ENCODE assay signal across 1 cellular context in genomic region chr4:150321113-150321512, GRCh38.
TF ChIP-seq lines count a peak whose summit lies in the region.

No MANE protein-coding gene starts in this region.

TF ChIP-seq in K562, 482 proteins besides CTCF, POLR2A, EP300 and RAD21 (continued from another document and continues in another):
- no peak for TF ChIP-seq ZNF407 (IDR thresholded peaks at IDR 0.05; ENCODE audit: low read depth)
- peak; percentile 80; the same call in 1 of the 2 replicates for TF ChIP-seq ZNF449 (CRISPR knock-in tag; IDR thresholded peaks at IDR 0.05)
- TF ChIP-seq ZNF316 (IDR thresholded peaks at IDR 0.05) = no peak
- TF ChIP-seq SOX6 (IDR thresholded peaks at IDR 0.05) = peak; percentile 66
- TF ChIP-seq EP400 (IDR thresholded peaks at IDR 0.05) = no peak
- no peak for TF ChIP-seq DEAF1 (CRISPR knock-in tag; IDR thresholded peaks at IDR 0.05)
- TF ChIP-seq WHSC1 (IDR thresholded peaks at IDR 0.05; ENCODE audit: low read length) = no peak
- no peak for TF ChIP-seq E2F5 (CRISPR knock-in tag; IDR thresholded peaks at IDR 0.05)
- no peak for TF ChIP-seq MAFG (tag; conservative IDR thresholded peaks at IDR 0.05)
- TF ChIP-seq CHCHD3 (CRISPR knock-in tag; IDR thresholded peaks at IDR 0.05) = no peak
- no peak for TF ChIP-seq GTF2A2 (tag; IDR thresholded peaks at IDR 0.05)
- no peak for TF ChIP-seq SIN3B (IDR thresholded peaks at IDR 0.05; ENCODE audit: low read depth)
- no peak for TF ChIP-seq ZNF174 (CRISPR knock-in tag; IDR thresholded peaks at IDR 0.05)
- no peak for TF ChIP-seq HEY1 (CRISPR knock-in tag; IDR thresholded peaks at IDR 0.05; ENCODE audit: borderline replicate concordance)
- peak; percentile 68; the same call in 1 of the 2 replicates for TF ChIP-seq ZNF354B (CRISPR knock-in tag; IDR thresholded peaks at IDR 0.05)
- TF ChIP-seq THRA (IDR thresholded peaks at IDR 0.05) = no peak
- TF ChIP-seq SMC3 (conservative IDR thresholded peaks at IDR 0.05; ENCODE audit: insufficient read depth, low read depth, low read length) = no peak
- no peak for TF ChIP-seq ZNF609 (CRISPR knock-in tag; IDR thresholded peaks at IDR 0.05; ENCODE audit: borderline replicate concordance)
- no peak for TF ChIP-seq ATF7 (IDR thresholded peaks at IDR 0.05)
- TF ChIP-seq RB1 (IDR thresholded peaks at IDR 0.05; ENCODE audit: low read depth) = no peak
- peak; percentile 72 for TF ChIP-seq ZBTB9 (CRISPR knock-in tag; IDR thresholded peaks at IDR 0.05)
- TF ChIP-seq CCAR2 (IDR thresholded peaks at IDR 0.05; ENCODE audit: low read depth, low read length) = no peak
- peak; percentile 79; the same call in 1 of the 2 replicates for TF ChIP-seq HOMEZ (CRISPR knock-in tag; IDR thresholded peaks at IDR 0.05)
- no peak; the same call in 1 of the 2 replicates for TF ChIP-seq ATF3 (IDR thresholded peaks at IDR 0.05)
- TF ChIP-seq ATF3 (CRISPR knock-in tag; conservative IDR thresholded peaks at IDR 0.05) = no peak
- TF ChIP-seq SREBF1 (IDR thresholded peaks at IDR 0.05; ENCODE audit: borderline replicate concordance, low read depth, low read length) = no peak
- no peak for TF ChIP-seq AFF4 (CRISPR knock-in tag; IDR thresholded peaks at IDR 0.05)
